ENCODE assay signal across 23 cellular contexts in genomic region chr21:34100789-34101188, GRCh38. TPM values are rescaled to one million over a fixed set of nuclear protein-coding genes. Genes with fewer than 3 reads are reported as not detected.
DNase-seq lines count a peak whose midpoint lies in the region; ATAC-seq and TF ChIP-seq lines count a peak whose summit lies in the region.
"Had no signal": no experiment of that assay in that cellular context is flagged by ENCODE, and none has a peak within 500 bp of the region (broad histone marks: within the 10 kb centered on the region; RNA-seq: fewer than 3 reads in every experiment).

No MANE protein-coding gene starts in this region.

- H3K4me1 ChIP-seq in breast epithelium (no peaks in the 10 kb centered on the region), psoas muscle (peaks cover 36% of the 10 kb centered on the region)
- H3K4me1 ChIP-seq: prostate gland had no signal

- WGBS in psoas muscle, 3 donors, result 68 to 70% (median 69%) methylated on average over 4 of the region's 4 CpGs
- WGBS in lower leg skin, 2 donors, result 52 to 58% methylated on average over 4 of the region's 4 CpGs

- no peaks in the 10 kb centered on the region for H3K27me3 ChIP-seq in breast epithelium
- no peaks in the 10 kb centered on the region for H3K27me3 ChIP-seq in psoas muscle (ENCODE audit: insufficient read depth in 3 of 3, low read length in 2 of 3)
- H3K27me3 ChIP-seq: neutrophil, SJSA1 had no signal

- peak overlapping the region; percentile 8 for H3K27ac Mint-ChIP-seq in MCF 10A (ENCODE audit: low read depth, unreplicated experiment)
- H3K27ac Mint-ChIP-seq: activated CD8-positive, alpha-beta memory T cell treated with anti-CD3 and anti-CD28 coated beads, Interleukin-2, amount 10 ng/mL, durations not matched to agents 7 days and 5 days; activated T-helper 2 cell treated with anti-CD3 and anti-CD28 coated beads, Interferon-gamma antibody, Interleukin-2, Interleukin-4, amounts not matched to agents 10 μg/mL and 5 μg/mL and 100 μg/mL, durations not matched to agents 14 hours and 24 hours and 36 hours had no signal

- H3K27me3 Mint-ChIP-seq in MCF 10A (ENCODE audit: insufficient read depth, unreplicated experiment), result no peaks in the 10 kb centered on the region
- H3K27me3 Mint-ChIP-seq: activated CD8-positive, alpha-beta memory T cell treated with anti-CD3 and anti-CD28 coated beads, Interleukin-2, amount 10 ng/mL, durations not matched to agents 7 days and 5 days; brain had no signal

- H3K36me3 ChIP-seq in breast epithelium (no peaks in the 10 kb centered on the region), psoas muscle (ENCODE audit: insufficient read depth in 1 of 2, low read depth in 1 of 2) (peaks cover 0 to 10% of the 10 kb centered on the region in 2 donors)
- H3K36me3 ChIP-seq: prostate gland had no signal

- no peaks in the 10 kb centered on the region for H3K9me3 ChIP-seq in breast epithelium
- H3K9me3 ChIP-seq in psoas muscle, result no peaks in the 10 kb centered on the region
- H3K9me3 ChIP-seq: neutrophil, prostate gland, SJSA1 had no signal

- no peak for DNase-seq in MCF 10A (ENCODE audit: unreplicated experiment)
- no peak for DNase-seq in breast epithelium (ENCODE audit: low spot score in 2 of 2)
- peak; percentile 37 for DNase-seq in RKO (ENCODE audit: low spot score)
- DNase-seq in psoas muscle, result no peak
- no peak for DNase-seq in KG1 (lab: John Stamatoyannopoulos, UW)
- DNase-seq in lower leg skin (ENCODE audit: low spot score in 2 of 2), result no peak
- no peak for DNase-seq in NCI-H510A treated with DMSO at 0.1 percent for 48 hours (lab: John Stamatoyannopoulos, UW)
- DNase-seq: activated CD4-positive, alpha-beta T cell treated with anti-CD3 and anti-CD28 coated beads for 48 hours; activated CD8-positive, alpha-beta memory T cell treated with anti-CD3 and anti-CD28 coated beads, Interleukin-2, amount 10 ng/mL, durations not matched to agents 7 days and 5 days; DMS53; GDM1; kidney glomerular epithelial cell; mammary epithelial cell; NCI-H1694; NCI-H2171 treated with DMSO at 0.1 percent for 48 hours; NCI-H526 treated with DMSO at 0.1 percent for 48 hours; T-helper 1 cell had no signal

- intact Hi-C loops in MCF 10A (cut with micrococcal nuclease) (no loop called here), breast epithelium (cut with DNase I; ENCODE audit: low total_unique reads) (no loop called here), psoas muscle (cut with DNase I) (no loop called here), lower leg skin (cut with DNase I; ENCODE audit: low total_unique reads) (no loop called here)

- CTCF ChIA-PET in MCF 10A (lab: Yijun Ruan, JAX), result interaction anchor here (0.6 to 2.5 kb wide), 3 partner anchors 9 to 177 kb away, joined by 3 to 13 read pairs (median 3); no protein-coding TSS in a partner anchor

- H3K36me3 Mint-ChIP-seq in MCF 10A (ENCODE audit: insufficient read depth, unreplicated experiment), result peaks cover 23% of the 10 kb centered on the region

- ATAC-seq in esophagus mucosa, result peak; percentile 38
- ATAC-seq in psoas muscle, result peak; percentile 49 to 81 (median 59)
- ATAC-seq: activated CD8-positive, alpha-beta memory T cell treated with anti-CD3 and anti-CD28 coated beads, Interleukin-2, amount 10 ng/mL, durations not matched to agents 7 days and 5 days had no signal

- H3K4me3 Mint-ChIP-seq in MCF 10A (ENCODE audit: unreplicated experiment), result no peak overlapping the region
- H3K4me3 Mint-ChIP-seq: activated CD8-positive, alpha-beta memory T cell treated with anti-CD3 and anti-CD28 coated beads, Interleukin-2, amount 10 ng/mL, durations not matched to agents 7 days and 5 days; brain had no signal

- POLR2A ChIA-PET in MCF 10A (lab: Yijun Ruan, JAX), result interaction anchor here (1.3 kb wide), 1 partner anchor 20 kb away, joined by 6 read pairs; no protein-coding TSS in a partner anchor

- TF ChIP-seq CTCF in MCF 10A (IDR thresholded peaks at IDR 0.05; ENCODE audit: unreplicated experiment) (no peak), breast epithelium (IDR thresholded peaks at IDR 0.05) (no peak), psoas muscle (IDR thresholded peaks at IDR 0.05) (no peak), lower leg skin (IDR thresholded peaks at IDR 0.05) (no peak)

- H3K9me3 Mint-ChIP-seq in MCF 10A (ENCODE audit: unreplicated experiment), result no peaks in the 10 kb centered on the region
- H3K9me3 Mint-ChIP-seq: activated T-helper 2 cell treated with anti-CD3 and anti-CD28 coated beads, Interferon-gamma antibody, Interleukin-2, Interleukin-4, amounts not matched to agents 10 μg/mL and 5 μg/mL and 100 μg/mL, durations not matched to agents 14 hours and 24 hours and 36 hours; brain had no signal

- H3K4me1 Mint-ChIP-seq in MCF 10A (ENCODE audit: insufficient read depth, unreplicated experiment), result no peaks in the 10 kb centered on the region

- no peak overlapping the region for H3K27ac ChIP-seq in breast epithelium
- H3K27ac ChIP-seq in psoas muscle, result no peak overlapping the region
- H3K27ac ChIP-seq: neutrophil, prostate gland, SJSA1 had no signal

- no TSS peak for BruUV-seq in MCF 10A (replicated peaks; lab: Mats Ljungman, UMichigan)

- TF ChIP-seq POLR2A in breast epithelium (IDR thresholded peaks at IDR 0.05), result no peak
- no peak for TF ChIP-seq POLR2A in lower leg skin (IDR thresholded peaks at IDR 0.05)

- H3K4me3 ChIP-seq in breast epithelium (no peak overlapping the region), psoas muscle (no peak overlapping the region), lower leg skin (ENCODE audit: low read depth, poor library complexity, severe bottlenecking) (no peak overlapping the region)
- H3K4me3 ChIP-seq: prostate gland, SJSA1 had no signal

RNA-seq across cellular contexts. Expression of gene MRPS6, which starts 27.4 kb away (rescaled TPM):
- total RNA-seq in MCF 10A (2022) (86.0 and 90.7 TPM in 2 replicates), breast epithelium (10 to 100 TPM; 22.3 to 40.6 (median 26.5) TPM), esophagus mucosa (31.0 TPM), psoas muscle (10 to 100 TPM; 38.8 to 92.9 (median 76.7) TPM), lower leg skin (10 to 100 TPM; 23.9 to 65.8 (median 31.6) TPM)
- polyA plus RNA-seq in psoas muscle, result 100 to 1,000 TPM in 2 of 3 donors, 10 to 100 TPM in 1; 69.9 to 191 (median 116) TPM

RNA-seq across cellular contexts. Expression of gene SLC5A3, which starts 27.4 kb away (rescaled TPM):
- total RNA-seq in MCF 10A (2022) (8.1 and 8.5 TPM in 2 replicates), breast epithelium (10 to 100 TPM; 17.0 to 54.9 (median 38.6) TPM), esophagus mucosa (5.6 TPM), psoas muscle (10 to 100 TPM in 1 of 4 donors, 1 to 10 TPM in 3; 2.6 to 12.8 (median 6.7) TPM), lower leg skin (10 to 100 TPM; 12.8 to 33.3 (median 28.6) TPM)
- 10 to 100 TPM in 1 of 3 donors, 1 to 10 TPM in 1, under 1 TPM in 1; 0.70 to 17.2 (median 2.9) TPM for polyA plus RNA-seq in psoas muscle
